ENCODE assay signal across 1 cellular context in genomic region chr3:31531992-31532586, GRCh38.
TF ChIP-seq lines count a peak whose summit lies in the region.

No MANE protein-coding gene starts in this region.

TF ChIP-seq in K562, 482 proteins besides CTCF, POLR2A, EP300 and RAD21 (continued from another document and continues in another):
- 0 out of 2 replicates have a peak, but pooled peaks have one; percentile 38 for TF ChIP-seq HOMEZ (CRISPR knock-in tag; IDR thresholded peaks at IDR 0.05)
- TF ChIP-seq ETS1 (conservative IDR thresholded peaks at IDR 0.05; ENCODE audit: control insufficient read depth, low read depth, low read length): peak; percentile 40
- 0 out of 4 replicates have a peak, but pooled peaks of 1 of the 2 experiments have one; percentile 56 for TF ChIP-seq FOXA3 (CRISPR knock-in tag; conservative IDR thresholded peaks at IDR 0.05 in 1 of 2, IDR thresholded peaks at IDR 0.05 in 1 of 2)
- no peak for TF ChIP-seq CHD1 (IDR thresholded peaks at IDR 0.05; ENCODE audit: low read length)
- TF ChIP-seq SAFB2 (IDR thresholded peaks at IDR 0.05; ENCODE audit: borderline replicate concordance, low read depth, low read length, severe bottlenecking): no peak
- no peak for TF ChIP-seq ZBTB8A (IDR thresholded peaks at IDR 0.05; ENCODE audit: partially characterized antibody)
- peak in 1 of 2 experiments; percentile 82; a peak in 1 of 4 replicates for TF ChIP-seq ZNF639 (CRISPR knock-in tag; conservative IDR thresholded peaks at IDR 0.05 in 1 of 2, IDR thresholded peaks at IDR 0.05 in 1 of 2)
- no peak for TF ChIP-seq MECOM (CRISPR knock-in tag; IDR thresholded peaks at IDR 0.05)
- no peak for TF ChIP-seq BRCA1 (IDR thresholded peaks at IDR 0.05)
- no peak for TF ChIP-seq BRCA1 (CRISPR knock-in tag; IDR thresholded peaks at IDR 0.05)
- peak in 1 of 2 experiments; percentile 52; a peak in 1 of 4 replicates for TF ChIP-seq CSDE1 (IDR thresholded peaks at IDR 0.05)
- 0 out of 2 replicates have a peak, but pooled peaks have one; percentile 38 for TF ChIP-seq NFXL1 (CRISPR knock-in tag; IDR thresholded peaks at IDR 0.05)
- peak; percentile 73 for TF ChIP-seq NFYB (IDR thresholded peaks at IDR 0.05; ENCODE audit: extremely low read depth, insufficient read length)
- TF ChIP-seq DLX4 (CRISPR knock-in tag; IDR thresholded peaks at IDR 0.05): no peak
- no peak for TF ChIP-seq ETV1 (tag; conservative IDR thresholded peaks at IDR 0.05; ENCODE audit: low read depth)
- TF ChIP-seq HDAC8 (tag; IDR thresholded peaks at IDR 0.05): peak; percentile 75
- no peak; the same call in 1 of the 2 replicates for TF ChIP-seq HOXB6 (CRISPR knock-in tag; IDR thresholded peaks at IDR 0.05; ENCODE audit: borderline replicate concordance)
- TF ChIP-seq THRA (IDR thresholded peaks at IDR 0.05): no peak
- peak; percentile 59; the same call in 1 of the 2 replicates for TF ChIP-seq ZNF134 (CRISPR knock-in tag; conservative IDR thresholded peaks at IDR 0.05)
- TF ChIP-seq ZNF766 (CRISPR knock-in tag; conservative IDR thresholded peaks at IDR 0.05): 0 out of 2 replicates have a peak, but pooled peaks have one; percentile 46
- TF ChIP-seq SMAD1 (IDR thresholded peaks at IDR 0.05; ENCODE audit: low read depth, low read length, partially characterized antibody): no peak
- no peak for TF ChIP-seq ARID3A (IDR thresholded peaks at IDR 0.05; ENCODE audit: borderline replicate concordance, low read depth, low read length)
- TF ChIP-seq NR2C2 (CRISPR knock-in tag; IDR thresholded peaks at IDR 0.05): peak; percentile 85
- TF ChIP-seq NR2C2 (tag; IDR thresholded peaks at IDR 0.05): peak; percentile 98
- TF ChIP-seq FOXA1 (IDR thresholded peaks at IDR 0.05; ENCODE audit: borderline replicate concordance): no peak
- TF ChIP-seq CBX5 (IDR thresholded peaks at IDR 0.05; ENCODE audit: borderline replicate concordance, low read depth): no peak; the same call in 1 of the 2 replicates
- TF ChIP-seq KLF16 (IDR thresholded peaks at IDR 0.05): no peak
- no peak for TF ChIP-seq SNRNP70 (optimal IDR thresholded peaks at IDR 0.05; ENCODE audit: low read depth, low read length)
- peak; percentile 96 for TF ChIP-seq ZNF511 (CRISPR knock-in tag; IDR thresholded peaks at IDR 0.05)
- TF ChIP-seq ZNF280B (CRISPR knock-in tag; IDR thresholded peaks at IDR 0.05): no peak
- TF ChIP-seq ELF2 (CRISPR knock-in tag; IDR thresholded peaks at IDR 0.05): peak; percentile 44
- peak; percentile 58 for TF ChIP-seq ASH1L (IDR thresholded peaks at IDR 0.05; ENCODE audit: borderline replicate concordance, low read depth, partially characterized antibody)
- TF ChIP-seq CEBPB (tag; IDR thresholded peaks at IDR 0.05): peak; percentile 44; the same call in 1 of the 2 replicates
- TF ChIP-seq MTA2 (IDR thresholded peaks at IDR 0.05; ENCODE audit: low read depth): peak; percentile 13; the same call in 1 of the 2 replicates
- no peak for TF ChIP-seq SIX5 (IDR thresholded peaks at IDR 0.05; ENCODE audit: borderline replicate concordance in 1 of 2, insufficient read depth in 1 of 2, low read depth in 1 of 2, low read length in 2 of 2)
- 0 out of 2 replicates have a peak, but pooled peaks have one; percentile 73 for TF ChIP-seq RBM34 (IDR thresholded peaks at IDR 0.05; ENCODE audit: borderline replicate concordance, insufficient read depth, low read length)
- TF ChIP-seq ZNF407 (IDR thresholded peaks at IDR 0.05; ENCODE audit: low read depth): no peak
- no peak for TF ChIP-seq DDX20 (tag; IDR thresholded peaks at IDR 0.05; ENCODE audit: low read depth)
- TF ChIP-seq HES1 (IDR thresholded peaks at IDR 0.05; ENCODE audit: low read depth): 0 out of 2 replicates have a peak, but pooled peaks have one; percentile 20
- TF ChIP-seq THRAP3 (IDR thresholded peaks at IDR 0.05; ENCODE audit: borderline replicate concordance): no peak
